ENCODE assay signal across 1 cellular context in the genomic region with DNA sequence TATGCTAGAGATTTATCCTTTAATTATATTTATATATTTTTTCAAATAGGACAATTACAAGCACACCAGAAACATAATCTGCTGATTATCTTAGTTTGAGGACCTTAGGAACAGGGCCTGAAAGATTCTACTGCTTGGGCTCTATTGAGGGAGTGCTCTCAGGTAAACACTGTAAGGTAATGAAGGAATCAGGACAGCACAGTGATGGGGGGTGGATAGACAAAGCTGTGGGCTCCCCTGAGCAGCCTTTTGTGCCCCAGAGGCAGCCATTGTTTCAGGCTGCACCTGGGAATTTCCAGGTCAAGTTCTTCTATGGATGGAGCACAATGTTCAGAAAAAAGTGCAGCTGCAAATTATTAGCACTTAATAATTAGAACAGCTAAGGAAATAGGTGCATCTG.
TF ChIP-seq lines count a peak whose summit lies in the region.

No MANE protein-coding gene starts in this region.

TF ChIP-seq in GM23338, 12 proteins besides CTCF, POLR2A, EP300 and RAD21:
- TF ChIP-seq, protein P1, sequence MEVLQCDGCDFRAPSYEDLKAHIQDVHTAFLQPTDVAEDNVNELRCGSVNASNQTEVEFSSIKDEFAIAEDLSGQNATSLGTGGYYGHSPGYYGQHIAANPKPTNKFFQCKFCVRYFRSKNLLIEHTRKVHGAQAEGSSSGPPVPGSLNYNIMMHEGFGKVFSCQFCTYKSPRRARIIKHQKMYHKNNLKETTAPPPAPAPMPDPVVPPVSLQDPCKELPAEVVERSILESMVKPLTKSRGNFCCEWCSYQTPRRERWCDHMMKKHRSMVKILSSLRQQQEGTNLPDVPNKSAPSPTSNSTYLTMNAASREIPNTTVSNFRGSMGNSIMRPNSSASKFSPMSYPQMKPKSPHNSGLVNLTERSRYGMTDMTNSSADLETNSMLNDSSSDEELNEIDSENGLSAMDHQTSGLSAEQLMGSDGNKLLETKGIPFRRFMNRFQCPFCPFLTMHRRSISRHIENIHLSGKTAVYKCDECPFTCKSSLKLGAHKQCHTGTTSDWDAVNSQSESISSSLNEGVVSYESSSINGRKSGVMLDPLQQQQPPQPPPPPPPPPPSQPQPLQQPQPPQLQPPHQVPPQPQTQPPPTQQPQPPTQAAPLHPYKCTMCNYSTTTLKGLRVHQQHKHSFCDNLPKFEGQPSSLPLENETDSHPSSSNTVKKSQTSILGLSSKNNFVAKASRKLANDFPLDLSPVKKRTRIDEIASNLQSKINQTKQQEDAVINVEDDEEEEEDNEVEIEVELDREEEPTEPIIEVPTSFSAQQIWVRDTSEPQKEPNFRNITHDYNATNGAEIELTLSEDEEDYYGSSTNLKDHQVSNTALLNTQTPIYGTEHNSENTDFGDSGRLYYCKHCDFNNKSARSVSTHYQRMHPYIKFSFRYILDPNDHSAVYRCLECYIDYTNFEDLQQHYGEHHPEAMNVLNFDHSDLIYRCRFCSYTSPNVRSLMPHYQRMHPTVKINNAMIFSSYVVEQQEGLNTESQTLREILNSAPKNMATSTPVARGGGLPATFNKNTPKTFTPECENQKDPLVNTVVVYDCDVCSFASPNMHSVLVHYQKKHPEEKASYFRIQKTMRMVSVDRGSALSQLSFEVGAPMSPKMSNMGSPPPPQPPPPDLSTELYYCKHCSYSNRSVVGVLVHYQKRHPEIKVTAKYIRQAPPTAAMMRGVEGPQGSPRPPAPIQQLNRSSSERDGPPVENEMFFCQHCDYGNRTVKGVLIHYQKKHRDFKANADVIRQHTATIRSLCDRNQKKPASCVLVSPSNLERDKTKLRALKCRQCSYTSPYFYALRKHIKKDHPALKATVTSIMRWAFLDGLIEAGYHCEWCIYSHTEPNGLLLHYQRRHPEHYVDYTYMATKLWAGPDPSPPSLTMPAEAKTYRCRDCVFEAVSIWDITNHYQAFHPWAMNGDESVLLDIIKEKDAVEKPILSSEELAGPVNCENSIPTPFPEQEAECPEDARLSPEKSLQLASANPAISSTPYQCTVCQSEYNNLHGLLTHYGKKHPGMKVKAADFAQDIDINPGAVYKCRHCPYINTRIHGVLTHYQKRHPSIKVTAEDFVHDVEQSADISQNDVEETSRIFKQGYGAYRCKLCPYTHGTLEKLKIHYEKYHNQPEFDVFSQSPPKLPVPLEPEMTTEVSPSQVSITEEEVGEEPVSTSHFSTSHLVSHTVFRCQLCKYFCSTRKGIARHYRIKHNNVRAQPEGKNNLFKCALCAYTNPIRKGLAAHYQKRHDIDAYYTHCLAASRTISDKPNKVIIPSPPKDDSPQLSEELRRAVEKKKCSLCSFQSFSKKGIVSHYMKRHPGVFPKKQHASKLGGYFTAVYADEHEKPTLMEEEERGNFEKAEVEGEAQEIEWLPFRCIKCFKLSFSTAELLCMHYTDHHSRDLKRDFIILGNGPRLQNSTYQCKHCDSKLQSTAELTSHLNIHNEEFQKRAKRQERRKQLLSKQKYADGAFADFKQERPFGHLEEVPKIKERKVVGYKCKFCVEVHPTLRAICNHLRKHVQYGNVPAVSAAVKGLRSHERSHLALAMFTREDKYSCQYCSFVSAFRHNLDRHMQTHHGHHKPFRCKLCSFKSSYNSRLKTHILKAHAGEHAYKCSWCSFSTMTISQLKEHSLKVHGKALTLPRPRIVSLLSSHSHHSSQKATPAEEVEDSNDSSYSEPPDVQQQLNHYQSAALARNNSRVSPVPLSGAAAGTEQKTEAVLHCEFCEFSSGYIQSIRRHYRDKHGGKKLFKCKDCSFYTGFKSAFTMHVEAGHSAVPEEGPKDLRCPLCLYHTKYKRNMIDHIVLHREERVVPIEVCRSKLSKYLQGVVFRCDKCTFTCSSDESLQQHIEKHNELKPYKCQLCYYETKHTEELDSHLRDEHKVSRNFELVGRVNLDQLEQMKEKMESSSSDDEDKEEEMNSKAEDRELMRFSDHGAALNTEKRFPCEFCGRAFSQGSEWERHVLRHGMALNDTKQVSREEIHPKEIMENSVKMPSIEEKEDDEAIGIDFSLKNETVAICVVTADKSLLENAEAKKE (CRISPR knock-in tag; IDR thresholded peaks at IDR 0.05) = no peak
- TF ChIP-seq NANOG (IDR thresholded peaks at IDR 0.05; ENCODE audit: borderline replicate concordance) = no peak
- no peak for TF ChIP-seq POLR2AphosphoS5 (IDR thresholded peaks at IDR 0.05; ENCODE audit: low read depth)
- TF ChIP-seq CREB1 (CRISPR knock-in tag; IDR thresholded peaks at IDR 0.05; ENCODE audit: low read depth) = no peak
- no peak for TF ChIP-seq EZH2phosphoT487 (IDR thresholded peaks at IDR 0.05; ENCODE audit: unreplicated experiment)
- TF ChIP-seq, protein P2, sequence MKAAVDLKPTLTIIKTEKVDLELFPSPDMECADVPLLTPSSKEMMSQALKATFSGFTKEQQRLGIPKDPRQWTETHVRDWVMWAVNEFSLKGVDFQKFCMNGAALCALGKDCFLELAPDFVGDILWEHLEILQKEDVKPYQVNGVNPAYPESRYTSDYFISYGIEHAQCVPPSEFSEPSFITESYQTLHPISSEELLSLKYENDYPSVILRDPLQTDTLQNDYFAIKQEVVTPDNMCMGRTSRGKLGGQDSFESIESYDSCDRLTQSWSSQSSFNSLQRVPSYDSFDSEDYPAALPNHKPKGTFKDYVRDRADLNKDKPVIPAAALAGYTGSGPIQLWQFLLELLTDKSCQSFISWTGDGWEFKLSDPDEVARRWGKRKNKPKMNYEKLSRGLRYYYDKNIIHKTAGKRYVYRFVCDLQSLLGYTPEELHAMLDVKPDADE (IDR thresholded peaks at IDR 0.05) = no peak
- no peak for TF ChIP-seq ZNF114 (CRISPR knock-in tag; IDR thresholded peaks at IDR 0.05)
- no peak for TF ChIP-seq ZNF331 (CRISPR knock-in tag; IDR thresholded peaks at IDR 0.05; ENCODE audit: low read depth)
- no peak for TF ChIP-seq JUNB (IDR thresholded peaks at IDR 0.05; ENCODE audit: unreplicated experiment)
- TF ChIP-seq STAT1 (IDR thresholded peaks at IDR 0.05; ENCODE audit: unreplicated experiment) = no peak
- TF ChIP-seq, protein P3, sequence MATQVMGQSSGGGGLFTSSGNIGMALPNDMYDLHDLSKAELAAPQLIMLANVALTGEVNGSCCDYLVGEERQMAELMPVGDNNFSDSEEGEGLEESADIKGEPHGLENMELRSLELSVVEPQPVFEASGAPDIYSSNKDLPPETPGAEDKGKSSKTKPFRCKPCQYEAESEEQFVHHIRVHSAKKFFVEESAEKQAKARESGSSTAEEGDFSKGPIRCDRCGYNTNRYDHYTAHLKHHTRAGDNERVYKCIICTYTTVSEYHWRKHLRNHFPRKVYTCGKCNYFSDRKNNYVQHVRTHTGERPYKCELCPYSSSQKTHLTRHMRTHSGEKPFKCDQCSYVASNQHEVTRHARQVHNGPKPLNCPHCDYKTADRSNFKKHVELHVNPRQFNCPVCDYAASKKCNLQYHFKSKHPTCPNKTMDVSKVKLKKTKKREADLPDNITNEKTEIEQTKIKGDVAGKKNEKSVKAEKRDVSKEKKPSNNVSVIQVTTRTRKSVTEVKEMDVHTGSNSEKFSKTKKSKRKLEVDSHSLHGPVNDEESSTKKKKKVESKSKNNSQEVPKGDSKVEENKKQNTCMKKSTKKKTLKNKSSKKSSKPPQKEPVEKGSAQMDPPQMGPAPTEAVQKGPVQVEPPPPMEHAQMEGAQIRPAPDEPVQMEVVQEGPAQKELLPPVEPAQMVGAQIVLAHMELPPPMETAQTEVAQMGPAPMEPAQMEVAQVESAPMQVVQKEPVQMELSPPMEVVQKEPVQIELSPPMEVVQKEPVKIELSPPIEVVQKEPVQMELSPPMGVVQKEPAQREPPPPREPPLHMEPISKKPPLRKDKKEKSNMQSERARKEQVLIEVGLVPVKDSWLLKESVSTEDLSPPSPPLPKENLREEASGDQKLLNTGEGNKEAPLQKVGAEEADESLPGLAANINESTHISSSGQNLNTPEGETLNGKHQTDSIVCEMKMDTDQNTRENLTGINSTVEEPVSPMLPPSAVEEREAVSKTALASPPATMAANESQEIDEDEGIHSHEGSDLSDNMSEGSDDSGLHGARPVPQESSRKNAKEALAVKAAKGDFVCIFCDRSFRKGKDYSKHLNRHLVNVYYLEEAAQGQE (IDR thresholded peaks at IDR 0.05; ENCODE audit: unreplicated experiment) = no peak
- no peak for TF ChIP-seq EZH2 (IDR thresholded peaks at IDR 0.05; ENCODE audit: low read depth, unreplicated experiment)
